8 cellular contexts compared by ENCODE assay signal in genomic region chr15:66663664-66664063, GRCh38.
"Had no signal": no experiment of that assay in that cellular context is flagged by ENCODE, and none has a peak within 500 bp of the region (broad histone marks: within the 10 kb centered on the region; RNA-seq: fewer than 3 reads in every experiment).

No MANE protein-coding gene starts in this region.

- H3K36me3 ChIP-seq: HAP-1 had no signal

- H3K27ac ChIP-seq: GM23248 had no signal

- FAIRE-seq: HTR-8/SVneo had no signal

- H3K9ac ChIP-seq: GM23248 had no signal

- H2AFZ ChIP-seq: GM23248 had no signal

- DNase-seq: GM23248, GOT3, H7, IMR-90, KBM-7 had no signal

- ATAC-seq: HCT116 had no signal

- H3K9me3 ChIP-seq: HAP-1 had no signal

- H3K4me1 ChIP-seq: HAP-1 had no signal

- H3K4me3 ChIP-seq: GM23248, HAP-1 had no signal
